Comparison of ENCODE assay signal across 19 cellular contexts in the genomic region with DNA sequence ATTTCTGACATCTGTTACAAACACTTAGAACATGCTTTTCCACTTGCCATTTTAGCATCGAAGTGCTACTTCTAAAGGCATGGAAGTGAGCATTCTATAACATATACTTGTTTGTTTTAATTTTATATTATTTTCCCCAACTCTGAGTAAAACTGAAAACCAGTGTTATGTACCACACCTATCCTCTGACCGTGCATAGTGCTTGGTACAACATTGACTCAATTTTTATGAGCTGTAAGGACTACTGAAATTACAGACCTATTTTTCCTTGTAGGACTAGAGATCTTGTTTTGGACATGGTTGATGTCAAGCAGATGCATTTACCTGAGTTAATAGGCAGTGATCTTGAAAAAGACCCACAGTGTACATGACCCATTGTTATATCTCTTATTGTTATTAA.
"Had no signal": no experiment of that assay in that cellular context is flagged by ENCODE, and none has a peak within 500 bp of the region (broad histone marks: within the 10 kb centered on the region; RNA-seq: fewer than 3 reads in every experiment).

No MANE protein-coding gene starts in this region.

- H3K27ac Mint-ChIP-seq: dendritic cell treated with granulocyte-macrophage colony-stimulating factor and Interleukin-4, amounts not matched to agents 40 ng/mL and 50 ng/mL, for 4 days; naive thymus-derived CD8-positive, alpha-beta T cell; type B pancreatic cell had no signal

- H3K4me3 ChIP-seq: esophagus squamous epithelium, gastroesophageal sphincter, psoas muscle, right lobe of liver, suprapubic skin, thyroid gland had no signal

- H3K27me3 Mint-ChIP-seq: dendritic cell treated with granulocyte-macrophage colony-stimulating factor and Interleukin-4, amounts not matched to agents 40 ng/mL and 50 ng/mL, for 4 days; effector memory CD8-positive, alpha-beta T cell; naive thymus-derived CD8-positive, alpha-beta T cell; stimulated activated naive B cell treated with anti-CD40 and anti-IgM and Interleukin-4, amounts not matched to agents 10 μg/mL and 1 μg/mL and 100 μg/mL, for 72 hours; type B pancreatic cell had no signal

- H3K9me3 Mint-ChIP-seq: dendritic cell treated with granulocyte-macrophage colony-stimulating factor and Interleukin-4, amounts not matched to agents 40 ng/mL and 50 ng/mL, for 4 days; effector memory CD8-positive, alpha-beta T cell; naive thymus-derived CD8-positive, alpha-beta T cell; stimulated activated naive B cell treated with anti-CD40 and anti-IgM and Interleukin-4, amounts not matched to agents 10 μg/mL and 1 μg/mL and 100 μg/mL, for 72 hours; type B pancreatic cell had no signal

- H3K27me3 ChIP-seq: esophagus squamous epithelium, gastroesophageal sphincter, neutrophil, right lobe of liver, suprapubic skin, thyroid gland had no signal

- H3K27ac ChIP-seq: epithelial cell of prostate, esophagus squamous epithelium, gastroesophageal sphincter, psoas muscle, right lobe of liver, suprapubic skin, thyroid gland had no signal

- ATAC-seq: effector memory CD8-positive, alpha-beta T cell; gastroesophageal sphincter; naive thymus-derived CD8-positive, alpha-beta T cell; psoas muscle; stimulated activated naive B cell treated with anti-CD40 and anti-IgM and Interleukin-4, amounts not matched to agents 10 μg/mL and 1 μg/mL and 100 μg/mL, for 72 hours had no signal

- DNase-seq: effector memory CD8-positive, alpha-beta T cell; esophagus squamous epithelium; glutamatergic neuron; islet precursor cell; mammary epithelial cell; naive thymus-derived CD8-positive, alpha-beta T cell; psoas muscle; retina; right lobe of liver; stimulated activated CD4-positive, alpha-beta T cell treated with anti-CD3 and anti-CD28 coated beads, Interleukin-1b, Interleukin-23, amount 100 ng/mL, for 48 hours; stimulated activated CD4-positive, alpha-beta T cell treated with anti-CD3 and anti-CD28 coated beads, Interleukin-4, amount 100 ng/mL, for 24 hours; stimulated activated naive B cell treated with anti-CD40 and anti-IgM and Interleukin-4, amounts not matched to agents 10 μg/mL and 1 μg/mL and 100 μg/mL, for 72 hours; thyroid gland had no signal

- H3K4me3 Mint-ChIP-seq: dendritic cell treated with granulocyte-macrophage colony-stimulating factor and Interleukin-4, amounts not matched to agents 40 ng/mL and 50 ng/mL, for 4 days; effector memory CD8-positive, alpha-beta T cell; naive thymus-derived CD8-positive, alpha-beta T cell; stimulated activated naive B cell treated with anti-CD40 and anti-IgM and Interleukin-4, amounts not matched to agents 10 μg/mL and 1 μg/mL and 100 μg/mL, for 72 hours; type B pancreatic cell had no signal
